ENCODE assay signal across 9 cellular contexts in genomic region chr3:148720873-148721272, GRCh38. TPM values are rescaled to one million over a fixed set of nuclear protein-coding genes. Genes with fewer than 3 reads are reported as not detected.
"Had no signal": no experiment of that assay in that cellular context is flagged by ENCODE, and none has a peak within 500 bp of the region (broad histone marks: within the 10 kb centered on the region; RNA-seq: fewer than 3 reads in every experiment).

No MANE protein-coding gene starts in this region.

- H3K4me3 ChIP-seq: GM12878 had no signal

- ATAC-seq: GM12878 had no signal

- DNase-seq: GDM1, GF-D8 had no signal

- FAIRE-seq: G401.6, GM12878, GM12891, GM12892, GM18507, GM19239 had no signal

RNA-seq across cellular contexts. Expression of gene AGTR1, which starts 23.2 kb away (rescaled TPM):
- total RNA-seq: G401, GM12878 had no signal
- polyA plus RNA-seq: GM12878 had no signal
